11 cellular contexts compared by ENCODE assay signal in genomic region chr20:17859616-17860232, GRCh38.
DNase-seq lines count a peak whose midpoint lies in the region; ATAC-seq and TF ChIP-seq lines count a peak whose summit lies in the region.
"Had no signal": no experiment of that assay in that cellular context is flagged by ENCODE, and none has a peak within 500 bp of the region (broad histone marks: within the 10 kb centered on the region; RNA-seq: fewer than 3 reads in every experiment).

No MANE protein-coding gene starts in this region.

- 37 to 56% methylated on average over 22 of the region's 22 CpGs for WGBS in heart right ventricle, 2 donors
- WGBS in thyroid gland, 2 donors: 20 to 29% methylated on average over 18 of the region's 22 CpGs

- H3K4me1 ChIP-seq in heart right ventricle (peaks cover 6 to 39% (median 18%) of the 10 kb centered on the region in 9 donors), thyroid gland (peaks cover 28 to 52% of the 10 kb centered on the region in 2 donors)
- H3K4me1 ChIP-seq: HAP-1 had no signal

- peak; percentile 67 to 94 (median 86) for ATAC-seq in heart right ventricle
- ATAC-seq in HG03457 (IDR thresholded peaks at IDR 0.05; ENCODE audit: unreplicated experiment): no peak
- ATAC-seq in HG03378 (IDR thresholded peaks at IDR 0.05; ENCODE audit: unreplicated experiment): no peak

- H3K27me3 ChIP-seq in heart right ventricle: no peaks in the 10 kb centered on the region
- no peaks in the 10 kb centered on the region for H3K27me3 ChIP-seq in thyroid gland

- no peaks in the 10 kb centered on the region for H3K36me3 ChIP-seq in heart right ventricle
- no peaks in the 10 kb centered on the region for H3K36me3 ChIP-seq in thyroid gland
- H3K36me3 ChIP-seq: HAP-1 had no signal

- H3K27ac ChIP-seq in heart right ventricle: no peak overlapping the region
- H3K27ac ChIP-seq in thyroid gland: peak overlapping the region; percentile 22 to 64 (median 53)

- intact Hi-C loops in heart right ventricle (cut with DNase I): loop anchor here in 1 of 10 donors (10.0 kb wide), 1 partner anchor 175 kb away; the partner anchor contains the start of gene RRBP1
- intact Hi-C loops in thyroid gland (cut with DNase I): no loop called here

- H3K4me3 ChIP-seq in heart right ventricle (no peak overlapping the region), thyroid gland (replicated peaks in 1 of 3) (no peak overlapping the region)
- H3K4me3 ChIP-seq: HAP-1 had no signal

- TF ChIP-seq CTCF in heart right ventricle (IDR thresholded peaks at IDR 0.05) (peak in 3 of 9 donors; percentile 37 to 41 (median 38)), thyroid gland (IDR thresholded peaks at IDR 0.05) (peak in 3 of 6 experiments; percentile 33 to 40 (median 35))

- no peaks in the 10 kb centered on the region for H3K9me3 ChIP-seq in heart right ventricle
- no peaks in the 10 kb centered on the region for H3K9me3 ChIP-seq in thyroid gland
- H3K9me3 ChIP-seq: HAP-1 had no signal

- peak; percentile 25 for DNase-seq in stimulated activated CD4-positive, alpha-beta T cell treated with anti-CD3 and anti-CD28 coated beads, Interleukin-15, amount 100 ng/mL, for 24 hours
- no peak for DNase-seq in stimulated activated CD4-positive, alpha-beta T cell treated with anti-CD3 and anti-CD28 coated beads, Interleukin-4, amount 100 ng/mL, for 4 hours
- peak; percentile 42 for DNase-seq in NCI-H2196 (lab: John Stamatoyannopoulos, UW; ENCODE audit: unreplicated experiment)
- DNase-seq in heart right ventricle: peak; percentile 45 to 56
- peak; percentile 83 to 87 for DNase-seq in thyroid gland
- no peak for DNase-seq in superior temporal gyrus (ENCODE audit: extremely low spot score)
- DNase-seq: erythroblast, NCI-H187 had no signal

- no peak for TF ChIP-seq POLR2A in thyroid gland (IDR thresholded peaks at IDR 0.05)

Comparison
In these comparisons a context has a peak if more than half of its experiments do, and no peak if none do; other contexts are left out.
1. DNase-seq: peak in stimulated activated CD4-positive, alpha-beta T cell treated with anti-CD3 and anti-CD28 coated beads, Interleukin-15, amount 100 ng/mL, for 24 hours (single experiment), NCI-H2196 (single experiment), heart right ventricle (2 of 2) and thyroid gland (2 of 2); none in stimulated activated CD4-positive, alpha-beta T cell treated with anti-CD3 and anti-CD28 coated beads, Interleukin-4, amount 100 ng/mL, for 4 hours (0 of 2) and superior temporal gyrus (single experiment).
2. ATAC-seq: peak in heart right ventricle (8 of 8); none in HG03457 (single experiment) and HG03378 (single experiment).
3. H3K27ac ChIP-seq: peak in thyroid gland (3 of 3); none in heart right ventricle (0 of 10).